ENCODE assay signal across 8 cellular contexts in genomic region chr11:63813563-63814382, GRCh38. TPM values are rescaled to one million over a fixed set of nuclear protein-coding genes. Genes with fewer than 3 reads are reported as not detected.
A peak's percentile ranks its signal among the peaks of the same experiment; 100 is the strongest.
DNase-seq lines count a peak whose midpoint lies in the region; ATAC-seq and TF ChIP-seq lines count a peak whose summit lies in the region.

No MANE protein-coding gene starts in this region.

- H4K20me1 ChIP-seq in BLaER1 treated with 17β-estradiol and CSF1 and Interleukin-3, amounts not matched to agents 10 nM and 100 nM, result peaks cover 39 to 53% (median 50%) of the 10 kb centered on the region in 11 experiments; a peak in 21 of 22 replicates
- peaks cover 14% of the 10 kb centered on the region; the same call in 1 of the 2 replicates for H4K20me1 ChIP-seq in PC-9 (ENCODE audit: insufficient read depth)

- intact Hi-C loops in PC-9 (cut with micrococcal nuclease; ENCODE audit: unreplicated experiment), result loop anchor here (1.0 kb wide), 2 partner anchors 9 to 45 kb away; partner anchors contain the start of gene ZFTA
- intact Hi-C loops in Right ventricle myocardium superior (cut with DNase I), result loop anchor here (2.0 kb wide), 1 partner anchor 45 kb away; the partner anchor contains the start of gene ZFTA
- intact Hi-C loops in ovary (cut with DNase I), result loop anchor here in 2 of 4 donors (2.0 to 5.0 kb wide), 2 partner anchors 45 to 46 kb away; partner anchors contain the start of gene ZFTA (in 2 of the 2)

- DNase-seq in PC-9 (peak in 1 of 2 experiments; percentile 50), Right ventricle myocardium superior (peak; percentile 74), ovary (peak; percentile 44 to 69 (median 63)), kidney glomerular epithelial cell (lab: John Stamatoyannopoulos, UW) (no peak)
- peak; percentile 52 for DNase-seq in activated naive CD8-positive, alpha-beta T cell treated with anti-CD3 and anti-CD28 coated beads, Interleukin-2, amount 50 U/mL, for 24 hours

- H3F3A ChIP-seq in PC-9 (ENCODE audit: insufficient read depth, low read depth), result peaks cover 6% of the 10 kb centered on the region; the same call in 1 of the 2 replicates

- WGBS in ovary, 3 donors, result 0% methylated on average over 52 to 74 of the region's 74 CpGs

- no peaks in the 10 kb centered on the region for H3K27me3 ChIP-seq in BLaER1 treated with 17β-estradiol and CSF1 and Interleukin-3, amounts not matched to agents 10 nM and 100 nM
- H3K27me3 ChIP-seq in PC-9 (ENCODE audit: insufficient read depth, low read depth), result no peaks in the 10 kb centered on the region
- H3K27me3 ChIP-seq in ovary, result no peaks in the 10 kb centered on the region

- no peaks in the 10 kb centered on the region for H3K27me3 Mint-ChIP-seq in activated naive CD8-positive, alpha-beta T cell treated with anti-CD3 and anti-CD28 coated beads, Interleukin-2, amount 50 U/mL, for 24 hours

- H3K36me3 ChIP-seq in BLaER1 treated with 17β-estradiol and CSF1 and Interleukin-3, amounts not matched to agents 10 nM and 100 nM, result peaks cover 15 to 44% (median 38%) of the 10 kb centered on the region in 11 experiments
- H3K36me3 ChIP-seq in PC-9 (ENCODE audit: low read depth), result 0 out of 2 replicates have a peak, but pooled peaks cover 4% of the 10 kb centered on the region
- H3K36me3 ChIP-seq in ovary, result no peaks in the 10 kb centered on the region

- POLR2A ChIA-PET in PC-9 (lab: Charles Lee; ENCODE audit: unreplicated experiment), result interaction anchor here (0.6 kb wide), 1 partner anchor 78 kb away, joined by 3 read pairs; no protein-coding TSS in a partner anchor

- H3K9me2 ChIP-seq in PC-9 (ENCODE audit: insufficient read depth), result no peaks in the 10 kb centered on the region

- ATAC-seq in GM19025 (IDR thresholded peaks at IDR 0.05; ENCODE audit: low read depth, unreplicated experiment) (peak; percentile 30), HG03159 (IDR thresholded peaks at IDR 0.05; ENCODE audit: unreplicated experiment) (peak; percentile 47), Right ventricle myocardium superior (ENCODE audit: poor library complexity) (peak; percentile 40)
- peak; percentile 44 for ATAC-seq in activated naive CD8-positive, alpha-beta T cell treated with anti-CD3 and anti-CD28 coated beads, Interleukin-2, amount 50 U/mL, for 24 hours

- CTCF ChIA-PET in PC-9 (lab: Charles Lee), result interaction anchor here (0.6 kb wide), 2 partner anchors 25 to 121 kb away, joined by 3 to 5 read pairs; partner anchors contain the start of gene MARK2

- peak overlapping the region; percentile 35 to 92 (median 85); a peak in 21 of 22 replicates for H3K27ac ChIP-seq in BLaER1 treated with 17β-estradiol and CSF1 and Interleukin-3, amounts not matched to agents 10 nM and 100 nM
- H3K27ac ChIP-seq in PC-9 (no peak overlapping the region), ovary (peak overlapping the region; percentile 49 to 64)

- H3K4me3 Mint-ChIP-seq in activated naive CD8-positive, alpha-beta T cell treated with anti-CD3 and anti-CD28 coated beads, Interleukin-2, amount 50 U/mL, for 24 hours, result peak overlapping the region; percentile 81

- BruUV-seq in PC-9 (replicated peaks; lab: Mats Ljungman, UMichigan), result no TSS peak

- peaks cover 32 to 61% (median 44%) of the 10 kb centered on the region in 10 experiments for H3K4me1 ChIP-seq in BLaER1 treated with 17β-estradiol and CSF1 and Interleukin-3, amounts not matched to agents 10 nM and 100 nM
- peaks cover 17% of the 10 kb centered on the region for H3K4me1 ChIP-seq in PC-9 (replicated peaks; ENCODE audit: insufficient read depth)
- peaks cover 9% of the 10 kb centered on the region for H3K4me1 ChIP-seq in ovary (ENCODE audit: insufficient read depth)

- peaks cover 18% of the 10 kb centered on the region for H3K4me1 Mint-ChIP-seq in activated naive CD8-positive, alpha-beta T cell treated with anti-CD3 and anti-CD28 coated beads, Interleukin-2, amount 50 U/mL, for 24 hours

- peak overlapping the region; percentile 42 for H3K27ac Mint-ChIP-seq in activated naive CD8-positive, alpha-beta T cell treated with anti-CD3 and anti-CD28 coated beads, Interleukin-2, amount 50 U/mL, for 24 hours

- no peak for TF ChIP-seq EP300 in ovary (IDR thresholded peaks at IDR 0.05)

- no peaks in the 10 kb centered on the region for H3K9me3 Mint-ChIP-seq in activated naive CD8-positive, alpha-beta T cell treated with anti-CD3 and anti-CD28 coated beads, Interleukin-2, amount 50 U/mL, for 24 hours

- H2AFZ ChIP-seq in PC-9, result peak overlapping the region; percentile 98

- H3K4me2 ChIP-seq in BLaER1 treated with 17β-estradiol and CSF1 and Interleukin-3, amounts not matched to agents 10 nM and 100 nM, result peak overlapping the region; percentile 88 to 97 (median 95)
- peak overlapping the region; percentile 80 for H3K4me2 ChIP-seq in PC-9

- TF ChIP-seq CTCF in PC-9 (conservative IDR thresholded peaks at IDR 0.05) (no peak), ovary (IDR thresholded peaks at IDR 0.05) (no peak)

- H3K36me3 Mint-ChIP-seq in activated naive CD8-positive, alpha-beta T cell treated with anti-CD3 and anti-CD28 coated beads, Interleukin-2, amount 50 U/mL, for 24 hours (ENCODE audit: low read depth), result peaks cover 19% of the 10 kb centered on the region

- H3K9ac ChIP-seq in BLaER1 treated with 17β-estradiol and CSF1 and Interleukin-3, amounts not matched to agents 10 nM and 100 nM, result peak overlapping the region; percentile 84 to 97 (median 90)

- peak overlapping the region; percentile 80 to 99 (median 95) for H3K4me3 ChIP-seq in BLaER1 treated with 17β-estradiol and CSF1 and Interleukin-3, amounts not matched to agents 10 nM and 100 nM
- H3K4me3 ChIP-seq in PC-9 (peak overlapping the region; percentile 99), ovary (peak overlapping the region; percentile 90)

- TF ChIP-seq POLR2A in ovary (IDR thresholded peaks at IDR 0.05), result no peak

- H3K79me2 ChIP-seq in PC-9 (ENCODE audit: low read depth), result peaks cover 34% of the 10 kb centered on the region

- no peaks in the 10 kb centered on the region for H3K9me3 ChIP-seq in BLaER1 treated with 17β-estradiol and CSF1 and Interleukin-3, amounts not matched to agents 10 nM and 100 nM (replicated peaks in 1 of 11)
- H3K9me3 ChIP-seq in PC-9 (ENCODE audit: insufficient read depth, low read depth) (no peaks in the 10 kb centered on the region), ovary (no peaks in the 10 kb centered on the region)

RNA-seq across cellular contexts. Expression of gene SPINDOC, which starts 0.5 kb away (rescaled TPM):
- total RNA-seq in PC-9 (2021), result 46.8 and 49.7 TPM in 2 replicates
- 11.3 TPM for total RNA-seq in Right ventricle myocardium superior
- 10 to 100 TPM; 10.2 to 22.7 (median 19.5) TPM for total RNA-seq in ovary
- 10 to 100 TPM in 1 of 2 donors, 1 to 10 TPM in 1; 5.4 to 15.8 TPM for polyA plus RNA-seq in ovary

RNA-seq across cellular contexts. Expression of gene MARK2, which starts 25.1 kb away (rescaled TPM):
- total RNA-seq in PC-9 (2021), result 53.8 and 65.0 TPM in 2 replicates
- 35.8 TPM for total RNA-seq in Right ventricle myocardium superior
- total RNA-seq in ovary, result 10 to 100 TPM; 13.5 to 27.8 (median 25.8) TPM
- polyA plus RNA-seq in ovary, result 10 to 100 TPM; 12.3 to 27.0 TPM

RNA-seq across cellular contexts. Expression of gene ZFTA, which starts 45.2 kb away (rescaled TPM):
- total RNA-seq in PC-9 (2021) (16.6 and 19.3 TPM in 2 replicates), Right ventricle myocardium superior (12.5 TPM), ovary (10 to 100 TPM; 22.6 to 64.4 (median 51.4) TPM)
- 10 to 100 TPM; 20.2 to 23.8 TPM for polyA plus RNA-seq in ovary
